Comparison of ENCODE assay signal across 20 cellular contexts in the genomic region with DNA sequence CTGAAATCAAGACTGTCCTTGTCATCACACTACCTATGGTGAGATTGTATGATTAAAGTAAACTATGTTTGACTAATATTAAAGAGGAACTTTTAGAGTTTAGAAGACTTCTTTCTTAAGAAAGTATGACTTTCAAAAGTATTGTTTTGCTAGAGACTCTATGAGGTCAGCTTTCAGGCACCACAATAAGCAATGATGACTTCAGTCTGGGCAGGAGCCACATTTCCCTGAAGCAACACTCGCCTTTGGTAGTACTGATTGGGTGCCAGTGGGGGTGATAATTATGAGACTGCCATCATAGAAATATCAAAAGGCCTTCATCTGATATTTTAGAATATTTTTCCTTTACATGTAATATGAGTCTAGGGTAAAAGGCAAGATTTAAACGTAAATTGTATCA.
DNase-seq lines count a peak whose midpoint lies in the region; ATAC-seq, FAIRE-seq and TF ChIP-seq lines count a peak whose summit lies in the region.
"Had no signal": no experiment of that assay in that cellular context is flagged by ENCODE, and none has a peak within 500 bp of the region (broad histone marks: within the 10 kb centered on the region; RNA-seq: fewer than 3 reads in every experiment).

No MANE protein-coding gene starts in this region.

- peak; percentile 24 to 68 for ATAC-seq in activated T-cell treated with anti-CD3 and anti-CD28 coated beads, Interleukin-2, amount 50 U/mL, for 72 hours (replicated peaks in 1 of 2)
- ATAC-seq in GM12878: peak; percentile 87
- no peak for ATAC-seq in aorta (ENCODE audit: low FRiP score)
- ATAC-seq in GM21360 (IDR thresholded peaks at IDR 0.05; ENCODE audit: unreplicated experiment): no peak
- ATAC-seq: A549; CD8-positive, alpha-beta T cell had no signal

- H3K9me3 ChIP-seq in GM12878 (replicated peaks; ENCODE audit: control insufficient read depth, insufficient read depth, low read length) (no peaks in the 10 kb centered on the region), aorta (ENCODE audit: control insufficient read depth, low read length) (no peaks in the 10 kb centered on the region)
- H3K9me3 ChIP-seq: A549; BLaER1 treated with 17β-estradiol and CSF1 and Interleukin-3, amounts not matched to agents 10 nM and 100 nM; Caco-2 had no signal

- peaks cover 0 to 2% of the 10 kb centered on the region in 2 donors for H3K9me3 Mint-ChIP-seq in activated T-cell treated with anti-CD3 and anti-CD28 coated beads, Interleukin-2, amount 50 U/mL, for 72 hours
- H3K9me3 Mint-ChIP-seq: CD4-positive, alpha-beta T cell; CD8-positive, alpha-beta T cell had no signal

- H3K4me2 ChIP-seq in GM12878 (ENCODE audit: control insufficient read depth, insufficient read depth): no peak overlapping the region
- H3K4me2 ChIP-seq: A549; BLaER1 treated with 17β-estradiol and CSF1 and Interleukin-3, amounts not matched to agents 10 nM and 100 nM had no signal

- H3K4me1 ChIP-seq in GM12878 (ENCODE audit: control insufficient read depth, insufficient read depth, low read length) (no peaks in the 10 kb centered on the region), aorta (ENCODE audit: control insufficient read depth in 1 of 2, insufficient read depth in 2 of 2, low read length in 2 of 2) (no peaks in the 10 kb centered on the region)
- H3K4me1 ChIP-seq: A549; BLaER1 treated with 17β-estradiol and CSF1 and Interleukin-3, amounts not matched to agents 10 nM and 100 nM; Caco-2 had no signal

- FAIRE-seq in GM12878 (lab: Jason Lieb, UNC): no peak
- FAIRE-seq: A549, D721Med, G401.6, GM12891 had no signal

- H3K27ac ChIP-seq in GM12878 (ENCODE audit: control insufficient read depth, insufficient read depth) (no peak overlapping the region), aorta (ENCODE audit: low read depth in 1 of 2, low read length in 2 of 2) (no peak overlapping the region)
- H3K27ac ChIP-seq: 22Rv1; A549; BLaER1 treated with 17β-estradiol and CSF1 and Interleukin-3, amounts not matched to agents 10 nM and 100 nM; C4-2B had no signal

- DNase-seq in activated T-cell treated with anti-CD3 and anti-CD28 coated beads, Interleukin-2, amount 50 U/mL, for 72 hours: no peak
- no peak for DNase-seq in activated T-cell treated with anti-CD3 and anti-CD28 coated beads, Interleukin-2, amount 50 U/mL, for 48 hours
- no peak for DNase-seq in GM12878 (ENCODE audit: low read depth, low spot score)
- no peak for DNase-seq in aorta
- DNase-seq: AML-193; Caco-2; Calu3; CD4-positive, alpha-beta T cell; CD8-positive, alpha-beta T cell; DMS79 treated with DMSO at 0.1 percent for 48 hours; GF-D8 had no signal

- TF ChIP-seq RAD21 in GM12878 (IDR thresholded peaks at IDR 0.05; ENCODE audit: insufficient read depth, low read depth, low read length): no peak

- SMC1A ChIA-PET in GM12878 (lab: Charles Lee; ENCODE audit: uncharacterized antibody, unreplicated experiment): interaction anchor here (1.6 kb wide), 1 partner anchor 9 kb away, joined by 4 read pairs; no protein-coding TSS in a partner anchor

- POLR2A ChIA-PET in GM12878 (lab: Charles Lee): no interaction called here

- intact Hi-C loops in GM12878 (cut with micrococcal nuclease; ENCODE audit: unreplicated experiment): no loop called here
- intact Hi-C loops in aorta (cut with DNase I): no loop called here

- H3K9ac ChIP-seq in GM12878 (ENCODE audit: control insufficient read depth, insufficient read depth, low read length): no peak overlapping the region
- H3K9ac ChIP-seq: BLaER1 treated with 17β-estradiol and CSF1 and Interleukin-3, amounts not matched to agents 10 nM and 100 nM had no signal

- in situ Hi-C loops in GM12878 (cut with MboI): no loop called here

- WGBS in GM12878 (ENCODE audit: insufficient coverage, insufficient replicate concordance, low lambda C conversion rate, missing lambda C conversion rate): 14% methylated on average over 2 of the region's 2 CpGs
- WGBS in aorta, 2 donors: 60 to 65% methylated on average over 2 of the region's 2 CpGs

- no peak for TF ChIP-seq EP300 in GM12878 (IDR thresholded peaks at IDR 0.05; ENCODE audit: borderline replicate concordance in 1 of 2, control insufficient read depth in 1 of 2, low read depth in 2 of 2, low read length in 2 of 2)

- H3K4me1 Mint-ChIP-seq in activated T-cell treated with anti-CD3 and anti-CD28 coated beads, Interleukin-2, amount 50 U/mL, for 72 hours (ENCODE audit: low read depth): no peaks in the 10 kb centered on the region
- H3K4me1 Mint-ChIP-seq: B cell had no signal

- H3K79me2 ChIP-seq in GM12878 (ENCODE audit: control insufficient read depth, insufficient read depth, low read length): no peaks in the 10 kb centered on the region

- H3K36me3 ChIP-seq in GM12878 (ENCODE audit: control insufficient read depth in 2 of 2, insufficient read depth in 2 of 2, low read length in 1 of 2) (no peaks in the 10 kb centered on the region), aorta (ENCODE audit: control insufficient read depth in 1 of 2, insufficient read depth in 2 of 2, low read length in 1 of 2) (no peaks in the 10 kb centered on the region)
- H3K36me3 ChIP-seq: BLaER1 treated with 17β-estradiol and CSF1 and Interleukin-3, amounts not matched to agents 10 nM and 100 nM had no signal

- CTCF ChIA-PET in GM12878 (lab: Yijun Ruan, JAX): no interaction called here

- no peak overlapping the region for H2AFZ ChIP-seq in GM12878 (ENCODE audit: control insufficient read depth, low read depth, low read length)

- no peaks in the 10 kb centered on the region for H3K36me3 Mint-ChIP-seq in activated T-cell treated with anti-CD3 and anti-CD28 coated beads, Interleukin-2, amount 50 U/mL, for 72 hours (ENCODE audit: insufficient read depth in 2 of 2)
- H3K36me3 Mint-ChIP-seq: CD8-positive, alpha-beta T cell had no signal

- H3K4me3 ChIP-seq in GM12878: no peak overlapping the region
- H3K4me3 ChIP-seq in aorta (ENCODE audit: low read length in 2 of 2): no peak overlapping the region
- H3K4me3 ChIP-seq: A549; BLaER1 treated with 17β-estradiol and CSF1 and Interleukin-3, amounts not matched to agents 10 nM and 100 nM had no signal

- H3K27me3 ChIP-seq in GM12878 (replicated peaks in 1 of 2; ENCODE audit: control insufficient read depth in 2 of 2, insufficient read depth in 2 of 2, low read length in 1 of 2) (no peaks in the 10 kb centered on the region), aorta (ENCODE audit: control insufficient read depth in 1 of 2, insufficient read depth in 2 of 2, low read length in 1 of 2) (no peaks in the 10 kb centered on the region)
- H3K27me3 ChIP-seq: BLaER1 treated with 17β-estradiol and CSF1 and Interleukin-3, amounts not matched to agents 10 nM and 100 nM had no signal

- H4K20me1 ChIP-seq in GM12878 (ENCODE audit: control insufficient read depth, insufficient read depth): no peaks in the 10 kb centered on the region
- H4K20me1 ChIP-seq: BLaER1 treated with 17β-estradiol and CSF1 and Interleukin-3, amounts not matched to agents 10 nM and 100 nM had no signal

- TF ChIP-seq POLR2A in GM12878 (IDR thresholded peaks at IDR 0.05; ENCODE audit: low read depth, low read length): no peak

- H3K27ac Mint-ChIP-seq in activated T-cell treated with anti-CD3 and anti-CD28 coated beads, Interleukin-2, amount 50 U/mL, for 72 hours: no peak overlapping the region
- H3K27ac Mint-ChIP-seq: B cell; CD4-positive, alpha-beta T cell; CD8-positive, alpha-beta T cell had no signal

- peaks cover 7% of the 10 kb centered on the region for H3K27me3 Mint-ChIP-seq in activated T-cell treated with anti-CD3 and anti-CD28 coated beads, Interleukin-2, amount 50 U/mL, for 72 hours (ENCODE audit: low read depth)
- H3K27me3 Mint-ChIP-seq: B cell had no signal

- no peak overlapping the region for H3K4me3 Mint-ChIP-seq in activated T-cell treated with anti-CD3 and anti-CD28 coated beads, Interleukin-2, amount 50 U/mL, for 72 hours
- H3K4me3 Mint-ChIP-seq: B cell; CD4-positive, alpha-beta T cell; CD8-positive, alpha-beta T cell had no signal

- no peak for TF ChIP-seq CTCF in GM12878 (IDR thresholded peaks at IDR 0.05 in 2 of 3, conservative IDR thresholded peaks at IDR 0.05 in 1 of 3; ENCODE audit: control insufficient read depth in 2 of 3, extremely low read depth in 1 of 3, insufficient read depth in 1 of 3, low read depth in 3 of 3, low read length in 3 of 3)

- RAD21 ChIA-PET in GM12878 (lab: Charles Lee; ENCODE audit: unreplicated experiment): interaction anchor here (1.0 kb wide), 1 partner anchor 57 kb away, joined by 4 read pairs; no protein-coding TSS in a partner anchor

- BruUV-seq in GM12878 (replicated peaks; lab: Mats Ljungman, UMichigan): no TSS peak

TF ChIP-seq in GM12878, 131 proteins besides CTCF, POLR2A, EP300 and RAD21 (continues in another document):
- TF ChIP-seq CEBPB (IDR thresholded peaks at IDR 0.05; ENCODE audit: borderline replicate concordance in 1 of 2, low read depth in 2 of 2, low read length in 2 of 2) (no peak), POLR2AphosphoS5 (IDR thresholded peaks at IDR 0.05; ENCODE audit: low read length) (no peak), SIX5 (IDR thresholded peaks at IDR 0.05; ENCODE audit: low read depth, low read length, severe bottlenecking) (no peak), MTA2 (IDR thresholded peaks at IDR 0.05; ENCODE audit: low read depth) (0 out of 2 replicates have a peak, but pooled peaks have one; percentile 10), SPI1 (IDR thresholded peaks at IDR 0.05; ENCODE audit: borderline replicate concordance, insufficient read depth, low read depth, low read length) (no peak), IRF4 (IDR thresholded peaks at IDR 0.05; ENCODE audit: low read depth, low read length) (no peak), JUNB (IDR thresholded peaks at IDR 0.05) (peak; percentile 37), KDM1A (IDR thresholded peaks at IDR 0.05; ENCODE audit: borderline replicate concordance) (no peak), YY1 (IDR thresholded peaks at IDR 0.05; ENCODE audit: low read depth, low read length) (no peak), SMARCA5 (IDR thresholded peaks at IDR 0.05) (no peak), IKZF2 (IDR thresholded peaks at IDR 0.05) (no peak)
- TF ChIP-seq, protein P1, sequence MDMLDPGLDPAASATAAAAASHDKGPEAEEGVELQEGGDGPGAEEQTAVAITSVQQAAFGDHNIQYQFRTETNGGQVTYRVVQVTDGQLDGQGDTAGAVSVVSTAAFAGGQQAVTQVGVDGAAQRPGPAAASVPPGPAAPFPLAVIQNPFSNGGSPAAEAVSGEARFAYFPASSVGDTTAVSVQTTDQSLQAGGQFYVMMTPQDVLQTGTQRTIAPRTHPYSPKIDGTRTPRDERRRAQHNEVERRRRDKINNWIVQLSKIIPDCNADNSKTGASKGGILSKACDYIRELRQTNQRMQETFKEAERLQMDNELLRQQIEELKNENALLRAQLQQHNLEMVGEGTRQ (IDR thresholded peaks at IDR 0.05; ENCODE audit: borderline replicate concordance, low read depth, low read length): no peak

Comparison
In these comparisons a context has a peak if more than half of its experiments do, and no peak if none do; other contexts are left out.
1. ATAC-seq: peak in activated T-cell treated with anti-CD3 and anti-CD28 coated beads, Interleukin-2, amount 50 U/mL, for 72 hours (2 of 2) and GM12878 (single experiment); none in aorta (single experiment) and GM21360 (single experiment).